In the genomic region with DNA sequence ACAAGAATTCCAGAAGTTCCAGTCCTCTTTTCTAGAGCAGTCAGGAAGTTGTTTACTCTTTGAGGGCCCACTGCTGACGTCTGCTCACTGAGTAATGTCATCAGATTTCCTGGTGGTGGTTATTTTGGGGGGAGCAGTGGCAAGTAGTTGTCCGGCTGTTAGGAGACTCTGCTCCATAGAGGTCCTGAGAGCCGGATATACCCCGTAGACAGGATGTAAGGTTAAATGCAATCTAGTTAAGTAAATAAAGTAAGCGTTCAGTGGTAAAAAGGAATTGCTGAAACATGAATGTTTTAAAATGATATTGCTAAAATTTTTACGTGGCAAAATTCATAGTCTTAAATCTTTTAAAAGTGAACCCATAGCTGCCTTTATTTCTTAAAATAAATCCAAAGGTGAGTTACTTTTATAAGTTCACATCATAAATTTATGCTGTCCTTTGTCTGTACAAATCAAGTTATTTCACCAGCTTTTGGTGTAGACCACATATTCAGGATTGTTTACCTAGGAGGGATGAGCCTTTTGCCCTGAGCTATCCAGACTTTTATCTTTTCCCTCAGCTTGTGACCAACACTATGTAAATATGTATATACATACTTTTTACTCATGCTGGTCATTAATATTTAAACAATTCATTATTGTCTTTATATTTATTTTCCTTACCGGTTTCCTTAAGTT, we compare ENCODE assay signal across 8 cellular contexts.
DNase-seq lines count a peak whose midpoint lies in the region; ATAC-seq and TF ChIP-seq lines count a peak whose summit lies in the region.

No MANE protein-coding gene starts in this region.

- H3K27ac ChIP-seq in A673 (ENCODE audit: low read depth, low read length, poor library complexity, severe bottlenecking) (peak overlapping the region; percentile 83), left ventricle myocardium inferior (replicated peaks) (peak overlapping the region; percentile 70)

- TSS peak; percentile 42 for BruUV-seq in A673 (replicated peaks; lab: Mats Ljungman, UMichigan)

- no peaks in the 10 kb centered on the region for H3K27me3 ChIP-seq in A673 (replicated peaks; ENCODE audit: insufficient read depth, low read depth, low read length, poor library complexity)
- no peaks in the 10 kb centered on the region for H3K27me3 ChIP-seq in left ventricle myocardium inferior (ENCODE audit: low read depth)

- peaks cover 11% of the 10 kb centered on the region for H3K9me3 ChIP-seq in A673 (ENCODE audit: low read depth, low read length, poor library complexity, severe bottlenecking)
- H3K9me3 ChIP-seq in left ventricle myocardium inferior (replicated peaks) = no peaks in the 10 kb centered on the region

- DNase-seq in A673 (ENCODE audit: low spot score) (peak; percentile 81), HCEC 1CT (peak; percentile 97), UCSD-AML1 (lab: John Stamatoyannopoulos, UW; ENCODE audit: unreplicated experiment) (peak; percentile 39), left ventricle myocardium inferior (no peak), cerebellar nuclear complex (lab: John Stamatoyannopoulos, UW) (no peak), posterior vena cava (ENCODE audit: low spot score) (no peak)
- DNase-seq in stimulated activated naive CD8-positive, alpha-beta T cell treated with anti-CD3 and anti-CD28 coated beads, Interleukin-15, Interleukin-2, amounts not matched to agents 100 U/mL and 50 U/mL, for 24 hours = peak; percentile 12

- intact Hi-C loops in A673 (cut with micrococcal nuclease; ENCODE audit: unreplicated experiment) = loop anchor here (10.0 kb wide), 1 partner anchor 203 kb away; no protein-coding TSS in a partner anchor
- intact Hi-C loops in left ventricle myocardium inferior (cut with micrococcal nuclease) = no loop called here
- intact Hi-C loops in posterior vena cava (cut with DNase I) = loop anchor here in 1 of 2 donors (10.0 kb wide), 1 partner anchor 93 kb away; no protein-coding TSS in a partner anchor

- no peak for TF ChIP-seq CTCF in A673 (conservative IDR thresholded peaks at IDR 0.05; ENCODE audit: low read depth, low read length)
- no peak for TF ChIP-seq CTCF in left ventricle myocardium inferior (IDR thresholded peaks at IDR 0.05; ENCODE audit: borderline replicate concordance)

- peak; percentile 65 for ATAC-seq in stimulated activated naive CD8-positive, alpha-beta T cell treated with anti-CD3 and anti-CD28 coated beads, Interleukin-15, Interleukin-2, amounts not matched to agents 100 U/mL and 50 U/mL, for 24 hours
- no peak for ATAC-seq in HG03045 (IDR thresholded peaks at IDR 0.05; ENCODE audit: unreplicated experiment)

- POLR2A ChIA-PET in A673 (lab: Charles Lee; ENCODE audit: low non-redundant PET) = no interaction called here

- peaks cover 42% of the 10 kb centered on the region for H3K4me1 ChIP-seq in A673 (ENCODE audit: insufficient read depth, low read length, poor library complexity, severe bottlenecking)
- H3K4me1 ChIP-seq in left ventricle myocardium inferior = peaks cover 65% of the 10 kb centered on the region

- H3K36me3 ChIP-seq in A673 (ENCODE audit: insufficient read depth, low read length, poor library complexity, severe bottlenecking) (no peaks in the 10 kb centered on the region), left ventricle myocardium inferior (no peaks in the 10 kb centered on the region)

- no peak overlapping the region for H3K4me3 ChIP-seq in A673 (ENCODE audit: low read depth, low read length, poor library complexity, severe bottlenecking)
- peak overlapping the region; percentile 30 for H3K4me3 ChIP-seq in left ventricle myocardium inferior

- CTCF ChIA-PET in A673 (lab: Charles Lee) = no interaction called here

Comparison
In these comparisons a context has a peak if more than half of its experiments do, and no peak if none do; other contexts are left out.
1. DNase-seq: peak in A673 (single experiment), HCEC 1CT (single experiment), UCSD-AML1 (single experiment) and stimulated activated naive CD8-positive, alpha-beta T cell treated with anti-CD3 and anti-CD28 coated beads, Interleukin-15, Interleukin-2, amounts not matched to agents 100 U/mL and 50 U/mL, for 24 hours (single experiment); none in left ventricle myocardium inferior (single experiment), cerebellar nuclear complex (0 of 2) and posterior vena cava (single experiment).